8 cellular contexts compared by ENCODE assay signal in genomic region chr1:50978144-50978851, GRCh38. TPM values are rescaled to one million over a fixed set of nuclear protein-coding genes. Genes with fewer than 3 reads are reported as not detected.
A peak's percentile ranks its signal among the peaks of the same experiment; 100 is the strongest.
DNase-seq lines count a peak whose midpoint lies in the region; ATAC-seq and TF ChIP-seq lines count a peak whose summit lies in the region.

No MANE protein-coding gene starts in this region.

- peak; percentile 51 to 58 for TF ChIP-seq POLR2A in gastrocnemius medialis (IDR thresholded peaks at IDR 0.05)

- CTCF ChIA-PET in GM10248 (lab: Yijun Ruan, JAX), result interaction anchor here (0.6 to 3.0 kb wide), 6 partner anchors 8 to 105 kb away, joined by 3 to 11 read pairs (median 6); partner anchors contain the start of gene CDKN2C

- TF ChIP-seq CTCF in GM10248 (IDR thresholded peaks at IDR 0.05; ENCODE audit: control extremely low read depth, extremely low read depth, low read depth, missing control alignments) (no peak), brain microvascular endothelial cell (IDR thresholded peaks at IDR 0.05; ENCODE audit: low read depth, low read length, missing control alignments) (no peak), gastrocnemius medialis (IDR thresholded peaks at IDR 0.05 in 4 of 5, conservative IDR thresholded peaks at IDR 0.05 in 1 of 5) (no peak)

- H3K27ac ChIP-seq in KOPT-K1 (ENCODE audit: low read depth, low read length, poor library complexity, severe bottlenecking) (peak overlapping the region; percentile 75), brain microvascular endothelial cell (no peak overlapping the region), gastrocnemius medialis (peak overlapping the region; percentile 92 to 100 (median 98))

- H3K27me3 ChIP-seq in brain microvascular endothelial cell (replicated peaks) (no peaks in the 10 kb centered on the region), gastrocnemius medialis (no peaks in the 10 kb centered on the region)

- ATAC-seq in GM21825 (IDR thresholded peaks at IDR 0.05; ENCODE audit: unreplicated experiment) (peak; percentile 37), gastrocnemius medialis (peak; percentile 79 to 82)

- peaks cover 11 to 25% of the 10 kb centered on the region in 2 donors for H3K4me1 ChIP-seq in gastrocnemius medialis

- H3K4me3 ChIP-seq in brain microvascular endothelial cell (ENCODE audit: low read depth, low read length) (peak overlapping the region; percentile 82), iPS-18c (ENCODE audit: insufficient read depth, low read depth, low read length) (peak overlapping the region; percentile 65), gastrocnemius medialis (peak overlapping the region; percentile 73 to 94 (median 88))

- H3K36me3 ChIP-seq in KOPT-K1 (ENCODE audit: insufficient read depth, low read length), result peaks cover 21% of the 10 kb centered on the region
- no peaks in the 10 kb centered on the region for H3K36me3 ChIP-seq in brain microvascular endothelial cell (replicated peaks)
- no peaks in the 10 kb centered on the region for H3K36me3 ChIP-seq in gastrocnemius medialis

- in situ Hi-C loops in brain microvascular endothelial cell (cut with HindIII; ENCODE audit: low pct_ligation_motif_present, low sequenced_read_pairs), result no loop called here
- in situ Hi-C loops in gastrocnemius medialis (cut with MboI; ENCODE audit: low sequenced_read_pairs in 4 of 4), result no loop called here

- H3K9me3 ChIP-seq in KOPT-K1 (ENCODE audit: insufficient read depth, low read length, poor library complexity, severe bottlenecking) (no peaks in the 10 kb centered on the region), iPS-18c (ENCODE audit: control insufficient read depth, insufficient read depth, low read length) (no peaks in the 10 kb centered on the region), gastrocnemius medialis (no peaks in the 10 kb centered on the region)

- POLR2A ChIA-PET in GM10248 (lab: Yijun Ruan, JAX), result no interaction called here

- DNase-seq in GM10248 (ENCODE audit: extremely low spot score) (peak; percentile 58), SHP77 treated with DMSO at 0.1 percent for 48 hours (lab: John Stamatoyannopoulos, UW) (peak; percentile 59), brain microvascular endothelial cell (no peak), gastrocnemius medialis (peak; percentile 71 to 84), activated gamma-delta T cell (lab: John Stamatoyannopoulos, UW) (no peak)

- intact Hi-C loops in gastrocnemius medialis (cut with DNase I; ENCODE audit: low total_unique reads), result loop anchor here (1.0 to 10.0 kb wide), 3 partner anchors 18 to 897 kb away; partner anchors contain the start of genes FAF1 and NRDC

RNA-seq across cellular contexts. Expression of gene CDKN2C, which starts 8.3 kb away (rescaled TPM):
- total RNA-seq in gastrocnemius medialis, result 10 to 100 TPM in 1 of 4 donors, 1 to 10 TPM in 3; 3.9 to 16.3 (median 6.3) TPM

RNA-seq across cellular contexts. Expression of gene FAF1, which starts 18.2 kb away (rescaled TPM):
- 100 to 1,000 TPM in 1 of 4 donors, 10 to 100 TPM in 3; 72.0 to 107 (median 92.0) TPM for total RNA-seq in gastrocnemius medialis

Comparison
In these comparisons a context has a peak if more than half of its experiments do, and no peak if none do; other contexts are left out.
1. DNase-seq: peak in GM10248 (single experiment), SHP77 treated with DMSO at 0.1 percent for 48 hours (single experiment) and gastrocnemius medialis (2 of 2); none in brain microvascular endothelial cell (single experiment) and activated gamma-delta T cell (single experiment).
2. Peak in every context shown above with its lines, with median percentiles within 50 percentile points of each other: H3K4me3 ChIP-seq.